Comparison of ENCODE assay signal across 8 cellular contexts in the genomic region with DNA sequence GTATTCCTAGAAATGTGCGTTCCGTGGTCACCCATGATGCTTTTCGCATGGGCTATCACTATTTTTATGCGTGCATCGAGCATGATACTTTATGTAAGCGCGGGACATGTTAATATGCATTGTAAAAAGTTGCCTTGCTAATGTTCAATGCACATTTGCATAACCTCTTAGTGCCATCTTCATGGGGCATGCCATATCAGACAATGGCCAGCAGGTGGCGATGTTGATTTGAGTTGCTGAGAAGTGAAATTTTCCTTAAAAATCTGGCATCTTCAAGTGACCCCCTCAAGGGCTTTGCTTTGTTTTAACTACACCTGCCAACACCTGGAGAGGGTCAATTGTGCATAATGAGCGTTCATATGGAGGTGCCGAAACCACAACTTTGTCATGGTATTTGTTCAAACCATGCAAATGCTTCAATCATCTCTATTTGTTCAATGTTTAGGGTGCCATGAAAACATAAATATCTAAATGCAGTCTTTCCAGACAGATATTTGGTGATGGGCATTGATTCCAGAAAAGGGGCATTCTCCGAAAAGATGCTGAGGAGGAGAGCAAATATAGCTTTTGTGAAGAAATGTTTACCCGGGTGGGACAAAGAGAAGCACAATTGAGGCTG.
A peak's percentile ranks its signal among the peaks of the same experiment; 100 is the strongest.
DNase-seq lines count a peak whose midpoint lies in the region; ATAC-seq and TF ChIP-seq lines count a peak whose summit lies in the region.

No MANE protein-coding gene starts in this region.

- no peak overlapping the region for H3K4me3 ChIP-seq in RWPE2 (ENCODE audit: severe bottlenecking)

- no peaks in the 10 kb centered on the region for H3K9me3 ChIP-seq in RWPE2 (ENCODE audit: severe bottlenecking)

- H3K36me3 Mint-ChIP-seq in brain, result no peaks in the 10 kb centered on the region

- peaks cover 9% of the 10 kb centered on the region for H3K27me3 Mint-ChIP-seq in brain

- no peaks in the 10 kb centered on the region for H3K27me3 ChIP-seq in RWPE2 (ENCODE audit: insufficient read depth, poor library complexity, severe bottlenecking)

- TF ChIP-seq CTCF in RWPE2 (IDR thresholded peaks at IDR 0.05; ENCODE audit: poor library complexity, severe bottlenecking) (peak; percentile 66), brain (conservative IDR thresholded peaks at IDR 0.05) (peak; percentile 90 to 98)

- no peak overlapping the region for H3K27ac ChIP-seq in RWPE2 (ENCODE audit: poor library complexity, severe bottlenecking)

- H3K36me3 ChIP-seq in RWPE2 (ENCODE audit: low read depth), result no peaks in the 10 kb centered on the region

- DNase-seq in Right ventricle myocardium superior, result peak; percentile 31
- no peak for DNase-seq in cardiac septum (ENCODE audit: low spot score)
- DNase-seq in RWPE2 (ENCODE audit: low spot score), result no peak
- peak; percentile 81 for DNase-seq in inferior parietal cortex (ENCODE audit: extremely low spot score)
- DNase-seq in stimulated activated CD4-positive, alpha-beta T cell treated with anti-CD3 and anti-CD28 coated beads, Interleukin-2, amount 100 ng/mL, for 24 hours, result peak; percentile 28 to 33
- no peak for DNase-seq in SW 1271 (lab: John Stamatoyannopoulos, UW)

- peaks cover 6% of the 10 kb centered on the region for H3K4me1 Mint-ChIP-seq in brain

- no peaks in the 10 kb centered on the region for H3K9me3 Mint-ChIP-seq in brain

- no peak overlapping the region for H3K27ac Mint-ChIP-seq in brain

- H3K4me1 ChIP-seq in RWPE2 (ENCODE audit: insufficient read depth, poor library complexity, severe bottlenecking), result no peaks in the 10 kb centered on the region

- no peak for ATAC-seq in Right ventricle myocardium superior (ENCODE audit: poor library complexity)
- peak; percentile 88 for ATAC-seq in HG03159 (IDR thresholded peaks at IDR 0.05; ENCODE audit: unreplicated experiment)
- no peak for ATAC-seq in RWPE2 (ENCODE audit: low read depth)

- intact Hi-C loops in Right ventricle myocardium superior (cut with DNase I), result loop anchor here (10.0 kb wide), 1 partner anchor 567 kb away; no protein-coding TSS in a partner anchor
- intact Hi-C loops in cardiac septum (cut with DNase I), result loop anchor here (5.0 kb wide), 1 partner anchor 565 kb away; no protein-coding TSS in a partner anchor

- H3K4me3 Mint-ChIP-seq in brain, result no peak overlapping the region

Comparison
In these comparisons a context has a peak if more than half of its experiments do, and no peak if none do; other contexts are left out.
1. DNase-seq: peak in Right ventricle myocardium superior (single experiment), inferior parietal cortex (single experiment) and stimulated activated CD4-positive, alpha-beta T cell treated with anti-CD3 and anti-CD28 coated beads, Interleukin-2, amount 100 ng/mL, for 24 hours (2 of 2); none in cardiac septum (single experiment), RWPE2 (single experiment) and SW 1271 (0 of 2).